1 cellular context compared by ENCODE assay signal in the genomic region with DNA sequence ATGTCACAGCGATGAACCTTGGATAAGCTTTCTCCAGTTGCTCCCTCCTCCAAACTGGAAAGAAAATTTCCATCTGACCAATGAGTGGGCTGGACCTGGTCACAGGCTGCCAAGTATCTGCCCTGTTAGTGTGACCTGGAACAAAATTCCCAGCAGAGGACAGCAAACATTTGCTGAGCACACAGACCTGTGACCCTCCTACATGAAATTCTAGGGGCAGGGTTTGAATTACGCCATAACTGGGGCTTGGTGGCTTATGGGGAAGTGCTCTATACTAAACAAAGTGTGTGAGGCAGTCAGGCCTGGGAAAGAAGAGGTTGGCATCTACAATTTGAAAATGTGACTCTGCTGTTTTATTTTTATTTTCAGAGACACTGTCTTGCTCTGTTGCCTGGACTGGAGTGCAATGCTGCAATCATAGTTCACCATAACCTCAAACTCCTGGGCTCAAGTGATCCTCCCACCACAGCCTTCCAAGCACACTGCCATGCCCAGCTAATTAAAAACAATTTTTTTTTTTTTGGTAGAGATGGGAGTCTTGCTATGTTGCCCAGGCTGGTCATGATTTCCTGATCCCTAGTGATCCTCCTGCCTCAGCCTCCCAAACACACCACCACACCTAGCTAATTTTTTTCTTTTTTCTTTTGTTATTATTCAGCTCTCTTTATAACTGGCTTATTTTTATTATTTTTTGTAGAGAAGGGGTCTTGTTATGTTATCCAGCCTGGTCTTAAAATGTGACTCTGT.
TF ChIP-seq lines count a peak whose summit lies in the region.

No MANE protein-coding gene starts in this region.

TF ChIP-seq in HepG2, 621 proteins besides CTCF, POLR2A, EP300 and RAD21 (continued from another document and continues in another):
- TF ChIP-seq ZNF724P (CRISPR knock-in tag; IDR thresholded peaks at IDR 0.05; ENCODE audit: borderline replicate concordance) (no peak), CREB1 (IDR thresholded peaks at IDR 0.05) (peak; percentile 51), CREB1 (CRISPR knock-in tag; IDR thresholded peaks at IDR 0.05) (peak; percentile 87), ZKSCAN1 (IDR thresholded peaks at IDR 0.05; ENCODE audit: low read length) (no peak), PHF21A (CRISPR knock-in tag; IDR thresholded peaks at IDR 0.05) (peak; percentile 99), ATM (IDR thresholded peaks at IDR 0.05; ENCODE audit: borderline replicate concordance) (no peak), ZNF296 (CRISPR knock-in tag; conservative IDR thresholded peaks at IDR 0.05) (no peak), JUN (CRISPR knock-in tag; IDR thresholded peaks at IDR 0.05) (peak; percentile 77), DR1 (CRISPR knock-in tag; IDR thresholded peaks at IDR 0.05) (peak; percentile 63), SRSF4 (IDR thresholded peaks at IDR 0.05; ENCODE audit: low read depth, low read length, poor library complexity, severe bottlenecking) (no peak), WIZ (CRISPR knock-in tag; IDR thresholded peaks at IDR 0.05) (no peak), HDAC1 (CRISPR knock-in tag; IDR thresholded peaks at IDR 0.05) (peak; percentile 75), ZNF10 (CRISPR knock-in tag; IDR thresholded peaks at IDR 0.05; ENCODE audit: borderline replicate concordance, low read depth) (no peak), ZNF382 (CRISPR knock-in tag; IDR thresholded peaks at IDR 0.05; ENCODE audit: borderline replicate concordance) (no peak), NFE2L2 (IDR thresholded peaks at IDR 0.05; ENCODE audit: low read length) (no peak; the same call in 1 of the 2 replicates), JARID2 (CRISPR knock-in tag; IDR thresholded peaks at IDR 0.05; ENCODE audit: insufficient replicate concordance) (no peak), HIVEP1 (CRISPR knock-in tag; IDR thresholded peaks at IDR 0.05) (peak; percentile 39; the same call in 1 of the 2 replicates), NCOA5 (CRISPR knock-in tag; IDR thresholded peaks at IDR 0.05) (no peak), KDM1A (CRISPR knock-in tag; IDR thresholded peaks at IDR 0.05) (0 out of 2 replicates have a peak, but pooled peaks have one; percentile 17), ZFAT (CRISPR knock-in tag; conservative IDR thresholded peaks at IDR 0.05) (no peak), POLR2AphosphoS2 (IDR thresholded peaks at IDR 0.05; ENCODE audit: low read depth, low read length) (no peak), ZFP90 (CRISPR knock-in tag; IDR thresholded peaks at IDR 0.05; ENCODE audit: borderline replicate concordance) (no peak), RNF2 (conservative IDR thresholded peaks at IDR 0.05; ENCODE audit: low read depth) (no peak), ZFP36L1 (CRISPR knock-in tag; IDR thresholded peaks at IDR 0.05) (no peak), ZNF230 (CRISPR knock-in tag; IDR thresholded peaks at IDR 0.05) (peak; percentile 65; the same call in 1 of the 2 replicates), KDM5B (CRISPR knock-in tag; IDR thresholded peaks at IDR 0.05; ENCODE audit: borderline replicate concordance) (0 out of 2 replicates have a peak, but pooled peaks have one; percentile 32), ZNF672 (CRISPR knock-in tag; IDR thresholded peaks at IDR 0.05) (no peak), BORCS8-MEF2B (CRISPR knock-in tag; IDR thresholded peaks at IDR 0.05) (0 out of 2 replicates have a peak, but pooled peaks have one; percentile 16), GPN1 (CRISPR knock-in tag; IDR thresholded peaks at IDR 0.05; ENCODE audit: borderline replicate concordance) (no peak), BRD4 (CRISPR knock-in tag; IDR thresholded peaks at IDR 0.05) (peak; percentile 41; the same call in 1 of the 2 replicates), ZNF556 (CRISPR knock-in tag; IDR thresholded peaks at IDR 0.05; ENCODE audit: borderline replicate concordance) (no peak), ZNF577 (CRISPR knock-in tag; IDR thresholded peaks at IDR 0.05; ENCODE audit: borderline replicate concordance, low read depth) (no peak), CREM (IDR thresholded peaks at IDR 0.05) (peak; percentile 91), CREM (CRISPR knock-in tag; IDR thresholded peaks at IDR 0.05) (no peak), TAF1 (CRISPR knock-in tag; IDR thresholded peaks at IDR 0.05) (peak; percentile 63; the same call in 1 of the 2 replicates), SMAD3 (CRISPR knock-in tag; IDR thresholded peaks at IDR 0.05) (peak; percentile 91), SOX6 (IDR thresholded peaks at IDR 0.05) (no peak), SOX6 (CRISPR knock-in tag; IDR thresholded peaks at IDR 0.05) (peak; percentile 94), SETDB1 (CRISPR knock-in tag; IDR thresholded peaks at IDR 0.05; ENCODE audit: borderline replicate concordance) (no peak), CENPT (CRISPR knock-in tag; IDR thresholded peaks at IDR 0.05; ENCODE audit: low read depth) (no peak), ZNF251 (CRISPR knock-in tag; IDR thresholded peaks at IDR 0.05) (no peak), ZNF180 (CRISPR knock-in tag; IDR thresholded peaks at IDR 0.05; ENCODE audit: borderline replicate concordance, low read depth) (no peak), ZNF136 (CRISPR knock-in tag; IDR thresholded peaks at IDR 0.05; ENCODE audit: low read depth) (no peak), ZNF496 (CRISPR knock-in tag; IDR thresholded peaks at IDR 0.05; ENCODE audit: insufficient replicate concordance) (no peak)
- TF ChIP-seq, protein P1, sequence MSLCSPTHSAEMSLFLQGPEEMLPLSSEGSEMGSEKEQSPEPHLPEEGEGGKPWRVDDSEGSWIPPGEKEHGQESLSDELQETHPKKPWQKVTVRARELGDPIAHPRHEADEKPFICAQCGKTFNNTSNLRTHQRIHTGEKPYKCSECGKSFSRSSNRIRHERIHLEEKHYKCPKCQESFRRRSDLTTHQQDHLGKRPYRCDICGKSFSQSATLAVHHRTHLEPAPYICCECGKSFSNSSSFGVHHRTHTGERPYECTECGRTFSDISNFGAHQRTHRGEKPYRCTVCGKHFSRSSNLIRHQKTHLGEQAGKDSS (CRISPR knock-in tag; IDR thresholded peaks at IDR 0.05; ENCODE audit: borderline replicate concordance, low read depth), result peak; percentile 75; the same call in 1 of the 2 replicates
- TF ChIP-seq, protein P2, sequence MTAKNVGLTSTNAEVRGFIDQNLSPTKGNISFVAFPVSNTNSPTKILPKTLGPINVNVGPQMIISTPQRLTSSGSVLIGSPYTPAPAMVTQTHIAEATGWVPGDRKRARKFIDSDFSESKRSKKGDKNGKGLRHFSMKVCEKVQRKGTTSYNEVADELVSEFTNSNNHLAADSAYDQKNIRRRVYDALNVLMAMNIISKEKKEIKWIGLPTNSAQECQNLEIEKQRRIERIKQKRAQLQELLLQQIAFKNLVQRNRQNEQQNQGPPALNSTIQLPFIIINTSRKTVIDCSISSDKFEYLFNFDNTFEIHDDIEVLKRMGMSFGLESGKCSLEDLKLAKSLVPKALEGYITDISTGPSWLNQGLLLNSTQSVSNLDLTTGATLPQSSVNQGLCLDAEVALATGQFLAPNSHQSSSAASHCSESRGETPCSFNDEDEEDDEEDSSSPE (CRISPR knock-in tag; IDR thresholded peaks at IDR 0.05), result peak; percentile 18; the same call in 1 of the 2 replicates
- TF ChIP-seq, protein P3, sequence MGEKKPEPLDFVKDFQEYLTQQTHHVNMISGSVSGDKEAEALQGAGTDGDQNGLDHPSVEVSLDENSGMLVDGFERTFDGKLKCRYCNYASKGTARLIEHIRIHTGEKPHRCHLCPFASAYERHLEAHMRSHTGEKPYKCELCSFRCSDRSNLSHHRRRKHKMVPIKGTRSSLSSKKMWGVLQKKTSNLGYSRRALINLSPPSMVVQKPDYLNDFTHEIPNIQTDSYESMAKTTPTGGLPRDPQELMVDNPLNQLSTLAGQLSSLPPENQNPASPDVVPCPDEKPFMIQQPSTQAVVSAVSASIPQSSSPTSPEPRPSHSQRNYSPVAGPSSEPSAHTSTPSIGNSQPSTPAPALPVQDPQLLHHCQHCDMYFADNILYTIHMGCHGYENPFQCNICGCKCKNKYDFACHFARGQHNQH (CRISPR knock-in tag; IDR thresholded peaks at IDR 0.05), result peak; percentile 80; the same call in 1 of the 2 replicates
- TF ChIP-seq, protein P4, sequence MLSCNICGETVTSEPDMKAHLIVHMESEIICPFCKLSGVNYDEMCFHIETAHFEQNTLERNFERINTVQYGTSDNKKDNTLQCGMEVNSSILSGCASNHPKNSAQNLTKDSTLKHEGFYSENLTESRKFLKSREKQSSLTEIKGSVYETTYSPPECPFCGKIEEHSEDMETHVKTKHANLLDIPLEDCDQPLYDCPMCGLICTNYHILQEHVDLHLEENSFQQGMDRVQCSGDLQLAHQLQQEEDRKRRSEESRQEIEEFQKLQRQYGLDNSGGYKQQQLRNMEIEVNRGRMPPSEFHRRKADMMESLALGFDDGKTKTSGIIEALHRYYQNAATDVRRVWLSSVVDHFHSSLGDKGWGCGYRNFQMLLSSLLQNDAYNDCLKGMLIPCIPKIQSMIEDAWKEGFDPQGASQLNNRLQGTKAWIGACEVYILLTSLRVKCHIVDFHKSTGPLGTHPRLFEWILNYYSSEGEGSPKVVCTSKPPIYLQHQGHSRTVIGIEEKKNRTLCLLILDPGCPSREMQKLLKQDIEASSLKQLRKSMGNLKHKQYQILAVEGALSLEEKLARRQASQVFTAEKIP (CRISPR knock-in tag; IDR thresholded peaks at IDR 0.05; ENCODE audit: borderline replicate concordance), result no peak
- TF ChIP-seq, protein P5, sequence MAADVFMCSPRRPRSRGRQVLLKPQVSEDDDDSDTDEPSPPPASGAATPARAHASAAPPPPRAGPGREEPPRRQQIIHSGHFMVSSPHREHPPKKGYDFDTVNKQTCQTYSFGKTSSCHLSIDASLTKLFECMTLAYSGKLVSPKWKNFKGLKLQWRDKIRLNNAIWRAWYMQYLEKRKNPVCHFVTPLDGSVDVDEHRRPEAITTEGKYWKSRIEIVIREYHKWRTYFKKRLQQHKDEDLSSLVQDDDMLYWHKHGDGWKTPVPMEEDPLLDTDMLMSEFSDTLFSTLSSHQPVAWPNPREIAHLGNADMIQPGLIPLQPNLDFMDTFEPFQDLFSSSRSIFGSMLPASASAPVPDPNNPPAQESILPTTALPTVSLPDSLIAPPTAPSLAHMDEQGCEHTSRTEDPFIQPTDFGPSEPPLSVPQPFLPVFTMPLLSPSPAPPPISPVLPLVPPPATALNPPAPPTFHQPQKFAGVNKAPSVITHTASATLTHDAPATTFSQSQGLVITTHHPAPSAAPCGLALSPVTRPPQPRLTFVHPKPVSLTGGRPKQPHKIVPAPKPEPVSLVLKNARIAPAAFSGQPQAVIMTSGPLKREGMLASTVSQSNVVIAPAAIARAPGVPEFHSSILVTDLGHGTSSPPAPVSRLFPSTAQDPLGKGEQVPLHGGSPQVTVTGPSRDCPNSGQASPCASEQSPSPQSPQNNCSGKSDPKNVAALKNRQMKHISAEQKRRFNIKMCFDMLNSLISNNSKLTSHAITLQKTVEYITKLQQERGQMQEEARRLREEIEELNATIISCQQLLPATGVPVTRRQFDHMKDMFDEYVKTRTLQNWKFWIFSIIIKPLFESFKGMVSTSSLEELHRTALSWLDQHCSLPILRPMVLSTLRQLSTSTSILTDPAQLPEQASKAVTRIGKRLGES (CRISPR knock-in tag; IDR thresholded peaks at IDR 0.05; ENCODE audit: borderline replicate concordance), result no peak
- TF ChIP-seq, protein P6, sequence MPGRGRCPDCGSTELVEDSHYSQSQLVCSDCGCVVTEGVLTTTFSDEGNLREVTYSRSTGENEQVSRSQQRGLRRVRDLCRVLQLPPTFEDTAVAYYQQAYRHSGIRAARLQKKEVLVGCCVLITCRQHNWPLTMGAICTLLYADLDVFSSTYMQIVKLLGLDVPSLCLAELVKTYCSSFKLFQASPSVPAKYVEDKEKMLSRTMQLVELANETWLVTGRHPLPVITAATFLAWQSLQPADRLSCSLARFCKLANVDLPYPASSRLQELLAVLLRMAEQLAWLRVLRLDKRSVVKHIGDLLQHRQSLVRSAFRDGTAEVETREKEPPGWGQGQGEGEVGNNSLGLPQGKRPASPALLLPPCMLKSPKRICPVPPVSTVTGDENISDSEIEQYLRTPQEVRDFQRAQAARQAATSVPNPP (CRISPR knock-in tag; IDR thresholded peaks at IDR 0.05), result no peak
- TF ChIP-seq, protein P7, sequence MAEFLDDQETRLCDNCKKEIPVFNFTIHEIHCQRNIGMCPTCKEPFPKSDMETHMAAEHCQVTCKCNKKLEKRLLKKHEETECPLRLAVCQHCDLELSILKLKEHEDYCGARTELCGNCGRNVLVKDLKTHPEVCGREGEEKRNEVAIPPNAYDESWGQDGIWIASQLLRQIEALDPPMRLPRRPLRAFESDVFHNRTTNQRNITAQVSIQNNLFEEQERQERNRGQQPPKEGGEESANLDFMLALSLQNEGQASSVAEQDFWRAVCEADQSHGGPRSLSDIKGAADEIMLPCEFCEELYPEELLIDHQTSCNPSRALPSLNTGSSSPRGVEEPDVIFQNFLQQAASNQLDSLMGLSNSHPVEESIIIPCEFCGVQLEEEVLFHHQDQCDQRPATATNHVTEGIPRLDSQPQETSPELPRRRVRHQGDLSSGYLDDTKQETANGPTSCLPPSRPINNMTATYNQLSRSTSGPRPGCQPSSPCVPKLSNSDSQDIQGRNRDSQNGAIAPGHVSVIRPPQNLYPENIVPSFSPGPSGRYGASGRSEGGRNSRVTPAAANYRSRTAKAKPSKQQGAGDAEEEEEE (CRISPR knock-in tag; IDR thresholded peaks at IDR 0.05; ENCODE audit: borderline replicate concordance), result no peak
- TF ChIP-seq, protein P8, sequence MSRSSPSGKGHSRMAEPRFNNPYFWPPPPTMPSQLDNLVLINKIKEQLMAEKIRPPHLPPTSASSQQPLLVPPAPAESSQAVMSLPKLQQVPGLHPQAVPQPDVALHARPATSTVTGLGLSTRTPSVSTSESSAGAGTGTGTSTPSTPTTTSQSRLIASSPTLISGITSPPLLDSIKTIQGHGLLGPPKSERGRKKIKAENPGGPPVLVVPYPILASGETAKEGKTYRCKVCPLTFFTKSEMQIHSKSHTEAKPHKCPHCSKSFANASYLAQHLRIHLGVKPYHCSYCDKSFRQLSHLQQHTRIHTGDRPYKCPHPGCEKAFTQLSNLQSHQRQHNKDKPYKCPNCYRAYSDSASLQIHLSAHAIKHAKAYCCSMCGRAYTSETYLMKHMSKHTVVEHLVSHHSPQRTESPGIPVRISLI (CRISPR knock-in tag; IDR thresholded peaks at IDR 0.05; ENCODE audit: borderline replicate concordance), result peak; percentile 65
- TF ChIP-seq, protein P9, sequence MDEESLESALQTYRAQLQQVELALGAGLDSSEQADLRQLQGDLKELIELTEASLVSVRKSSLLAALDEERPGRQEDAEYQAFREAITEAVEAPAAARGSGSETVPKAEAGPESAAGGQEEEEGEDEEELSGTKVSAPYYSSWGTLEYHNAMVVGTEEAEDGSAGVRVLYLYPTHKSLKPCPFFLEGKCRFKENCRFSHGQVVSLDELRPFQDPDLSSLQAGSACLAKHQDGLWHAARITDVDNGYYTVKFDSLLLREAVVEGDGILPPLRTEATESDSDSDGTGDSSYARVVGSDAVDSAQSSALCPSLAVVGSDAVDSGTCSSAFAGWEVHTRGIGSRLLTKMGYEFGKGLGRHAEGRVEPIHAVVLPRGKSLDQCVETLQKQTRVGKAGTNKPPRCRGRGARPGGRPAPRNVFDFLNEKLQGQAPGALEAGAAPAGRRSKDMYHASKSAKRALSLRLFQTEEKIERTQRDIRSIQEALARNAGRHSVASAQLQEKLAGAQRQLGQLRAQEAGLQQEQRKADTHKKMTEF (CRISPR knock-in tag; IDR thresholded peaks at IDR 0.05), result peak; percentile 89
